In genomic region chr15:62639432-62639831, GRCh38 we compare ENCODE assay signal across 24 cellular contexts.
"Had no signal": no experiment of that assay in that cellular context is flagged by ENCODE, and none has a peak within 500 bp of the region (broad histone marks: within the 10 kb centered on the region; RNA-seq: fewer than 3 reads in every experiment).

No MANE protein-coding gene starts in this region.

- H3K27me3 ChIP-seq: brain microvascular endothelial cell, cardiac muscle cell had no signal

- DNase-seq: activated CD4-positive, alpha-beta memory T cell treated with anti-CD3 and anti-CD28 coated beads for 36 hours; activated CD4-positive, alpha-beta T cell treated with anti-CD3 and anti-CD28 coated beads, Interleukin-2, amount 10 ng/mL, durations not matched to agents 7 days and 5 days; activated CD4-positive, CD25-positive, alpha-beta regulatory T cell; activated CD8-positive, alpha-beta memory T cell treated with anti-CD3 and anti-CD28 coated beads for 24 hours; activated effector memory CD4-positive, alpha-beta T cell treated with anti-CD3 and anti-CD28 coated beads, Interleukin-2, amount 50 U/mL, for 16 hours; activated naive CD4-positive, alpha-beta T cell treated with Interleukin-2 at 50 U/mL for 16 hours; activated naive CD8-positive, alpha-beta T cell treated with anti-CD3 and anti-CD28 coated beads, Interleukin-2, amount 50 U/mL, for 24 hours; activated T-cell treated with anti-CD3 and anti-CD28 coated beads, Interleukin-2, amount 50 U/mL, for 4 hours; amniotic stem cell; brain microvascular endothelial cell; NCI-H1092; NCI-H1930; NCI-H2171; NCI-H226; NCI-H526; NCI-H774; NK-92 treated with Interleukin-12 subunit alpha and Interleukin-12 subunit beta, amount 100 ng/mL, for 24 hours; OCI-M1; RPMI8226; SHP77 had no signal

- H3K36me3 ChIP-seq: brain microvascular endothelial cell, cardiac muscle cell had no signal

- H3K27ac ChIP-seq: brain microvascular endothelial cell, cardiac muscle cell, KMS-11 had no signal

- H3K4me3 ChIP-seq: cardiac muscle cell had no signal

- H3K4me2 ChIP-seq: KMS-11 had no signal

- H3K9ac ChIP-seq: KMS-11 had no signal

- ATAC-seq: activated naive CD4-positive, alpha-beta T cell treated with anti-CD3 and anti-CD28 coated beads, Interleukin-2, amount 50 U/mL, for 72 hours; activated naive CD8-positive, alpha-beta T cell treated with anti-CD3 and anti-CD28 coated beads, Interleukin-2, amount 50 U/mL, for 24 hours; activated T-cell treated with anti-CD3 and anti-CD28 coated beads, Interleukin-2, amount 50 U/mL, for 4 hours; Panc1 had no signal
